22 cellular contexts compared by ENCODE assay signal in the genomic region with DNA sequence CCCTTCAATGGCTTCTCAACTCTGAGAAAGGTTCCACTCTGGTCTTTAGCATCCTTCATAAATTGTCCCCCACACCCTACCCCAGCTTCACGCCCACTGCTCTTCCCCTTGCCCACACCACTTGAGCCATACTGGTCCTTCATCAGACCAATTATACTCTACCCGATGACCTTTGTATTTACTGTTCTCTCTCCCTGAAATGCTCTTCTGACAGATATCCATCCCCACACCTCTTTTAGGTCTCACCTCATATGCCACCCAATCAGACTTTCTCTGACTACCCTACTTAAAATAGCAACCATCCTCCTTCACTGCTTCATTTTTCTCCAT.
DNase-seq lines count a peak whose midpoint lies in the region; ATAC-seq, FAIRE-seq and TF ChIP-seq lines count a peak whose summit lies in the region.
"Had no signal": no experiment of that assay in that cellular context is flagged by ENCODE, and none has a peak within 500 bp of the region (broad histone marks: within the 10 kb centered on the region; RNA-seq: fewer than 3 reads in every experiment).

No MANE protein-coding gene starts in this region.

- H3K27me3 Mint-ChIP-seq in activated CD4-positive, alpha-beta T cell treated with anti-CD3 and anti-CD28 coated beads, Interleukin-2, amount 10 ng/mL, durations not matched to agents 7 days and 5 days: no peaks in the 10 kb centered on the region
- no peaks in the 10 kb centered on the region for H3K27me3 Mint-ChIP-seq in astrocyte (ENCODE audit: low read depth, unreplicated experiment)
- H3K27me3 Mint-ChIP-seq: activated CD8-positive, alpha-beta memory T cell treated with anti-CD3 and anti-CD28 coated beads, Interleukin-2, amount 10 ng/mL, durations not matched to agents 7 days and 5 days; activated naive CD4-positive, alpha-beta T cell treated with anti-CD3 and anti-CD28 coated beads, Interleukin-2, amount 50 U/mL, for 24 hours; central memory CD8-positive, alpha-beta T cell had no signal

- H3K9me3 ChIP-seq in astrocyte (ENCODE audit: insufficient read depth, low read depth, low read length): no peaks in the 10 kb centered on the region
- H3K9me3 ChIP-seq: suprapubic skin had no signal

- no peak overlapping the region for H3K4me3 Mint-ChIP-seq in activated CD4-positive, alpha-beta T cell treated with anti-CD3 and anti-CD28 coated beads, Interleukin-2, amount 10 ng/mL, durations not matched to agents 7 days and 5 days
- H3K4me3 Mint-ChIP-seq in astrocyte (ENCODE audit: unreplicated experiment): no peak overlapping the region
- H3K4me3 Mint-ChIP-seq: activated CD8-positive, alpha-beta memory T cell treated with anti-CD3 and anti-CD28 coated beads, Interleukin-2, amount 10 ng/mL, durations not matched to agents 7 days and 5 days; activated naive CD4-positive, alpha-beta T cell treated with anti-CD3 and anti-CD28 coated beads, Interleukin-2, amount 50 U/mL, for 24 hours; central memory CD8-positive, alpha-beta T cell had no signal

- peaks cover 44% of the 10 kb centered on the region for H3K4me1 ChIP-seq in astrocyte (ENCODE audit: insufficient read depth, low read length)
- peaks cover 32% of the 10 kb centered on the region for H3K4me1 ChIP-seq in rectal smooth muscle tissue (ENCODE audit: control insufficient read depth, insufficient read depth, low read length)

- CTCF ChIA-PET in activated CD4-positive, alpha-beta T cell treated with anti-CD3 and anti-CD28 coated beads, Interleukin-2, amount 10 ng/mL, durations not matched to agents 7 days and 5 days (lab: Charles Lee): interaction anchor here (0.8 to 1.2 kb wide), 3 partner anchors 9 to 77 kb away, joined by 3 read pairs; no protein-coding TSS in a partner anchor

- H3K27ac Mint-ChIP-seq in activated CD4-positive, alpha-beta T cell treated with anti-CD3 and anti-CD28 coated beads, Interleukin-2, amount 10 ng/mL, durations not matched to agents 7 days and 5 days: peak overlapping the region; percentile 14
- H3K27ac Mint-ChIP-seq in astrocyte (ENCODE audit: unreplicated experiment): peak overlapping the region; percentile 13
- H3K27ac Mint-ChIP-seq: activated CD8-positive, alpha-beta memory T cell treated with anti-CD3 and anti-CD28 coated beads, Interleukin-2, amount 10 ng/mL, durations not matched to agents 7 days and 5 days; activated naive CD4-positive, alpha-beta T cell treated with anti-CD3 and anti-CD28 coated beads, Interleukin-2, amount 50 U/mL, for 24 hours had no signal

- H3K9ac ChIP-seq in astrocyte (ENCODE audit: low read length) (no peak overlapping the region), rectal smooth muscle tissue (ENCODE audit: low read length) (no peak overlapping the region)

- H3K9me3 Mint-ChIP-seq in activated CD4-positive, alpha-beta T cell treated with anti-CD3 and anti-CD28 coated beads, Interleukin-2, amount 10 ng/mL, durations not matched to agents 7 days and 5 days: no peaks in the 10 kb centered on the region
- no peaks in the 10 kb centered on the region for H3K9me3 Mint-ChIP-seq in astrocyte (ENCODE audit: unreplicated experiment)
- H3K9me3 Mint-ChIP-seq: activated naive CD4-positive, alpha-beta T cell treated with anti-CD3 and anti-CD28 coated beads, Interleukin-2, amount 50 U/mL, for 24 hours; central memory CD8-positive, alpha-beta T cell had no signal

- TF ChIP-seq POLR2A in GM12891 (IDR thresholded peaks at IDR 0.05; ENCODE audit: low read depth, low read length): no peak

- peak; percentile 50 for FAIRE-seq in GM12891 (lab: Jason Lieb, UNC)
- no peak for FAIRE-seq in astrocyte (lab: Jason Lieb, UNC)
- FAIRE-seq: D721Med had no signal

- no peaks in the 10 kb centered on the region for H3K27me3 ChIP-seq in astrocyte (ENCODE audit: insufficient read depth, low read length)
- H3K27me3 ChIP-seq in rectal smooth muscle tissue (ENCODE audit: control insufficient read depth, insufficient read depth, low read length): no peaks in the 10 kb centered on the region
- H3K27me3 ChIP-seq: dorsolateral prefrontal cortex, suprapubic skin had no signal

- no peak for TF ChIP-seq CTCF in astrocyte (IDR thresholded peaks at IDR 0.05; ENCODE audit: insufficient read depth, low read depth, low read length)

- POLR2A ChIA-PET in activated CD4-positive, alpha-beta T cell treated with anti-CD3 and anti-CD28 coated beads, Interleukin-2, amount 10 ng/mL, durations not matched to agents 7 days and 5 days (lab: Charles Lee): no interaction called here

- H4K20me1 ChIP-seq in astrocyte (ENCODE audit: insufficient read depth, low read length): peaks cover 88% of the 10 kb centered on the region

- no peak overlapping the region for H3K4me3 ChIP-seq in astrocyte (ENCODE audit: insufficient read depth, low read depth, low read length)
- no peak overlapping the region for H3K4me3 ChIP-seq in rectal smooth muscle tissue (ENCODE audit: low read length)
- H3K4me3 ChIP-seq: dorsolateral prefrontal cortex, suprapubic skin had no signal

- H3K4me2 ChIP-seq in astrocyte (ENCODE audit: low read length): no peak overlapping the region

- H3K36me3 ChIP-seq in astrocyte (ENCODE audit: insufficient read depth, low read length) (no peaks in the 10 kb centered on the region), rectal smooth muscle tissue (ENCODE audit: control insufficient read depth, insufficient read depth, low read length) (no peaks in the 10 kb centered on the region)
- H3K36me3 ChIP-seq: suprapubic skin had no signal

- no peak overlapping the region for H2AFZ ChIP-seq in astrocyte (ENCODE audit: low read depth, low read length)

- no peak overlapping the region for H3K27ac ChIP-seq in astrocyte (ENCODE audit: low read depth, low read length)
- H3K27ac ChIP-seq in rectal smooth muscle tissue (ENCODE audit: low read depth, low read length): peak overlapping the region; percentile 30
- H3K27ac ChIP-seq: C4-2B, dorsolateral prefrontal cortex, suprapubic skin had no signal

- no peaks in the 10 kb centered on the region for H3K36me3 Mint-ChIP-seq in activated CD4-positive, alpha-beta T cell treated with anti-CD3 and anti-CD28 coated beads, Interleukin-2, amount 10 ng/mL, durations not matched to agents 7 days and 5 days (ENCODE audit: low read depth)
- peaks cover 6% of the 10 kb centered on the region for H3K36me3 Mint-ChIP-seq in astrocyte (ENCODE audit: low read depth, unreplicated experiment)
- H3K36me3 Mint-ChIP-seq: activated naive CD4-positive, alpha-beta T cell treated with anti-CD3 and anti-CD28 coated beads, Interleukin-2, amount 50 U/mL, for 24 hours had no signal

- DNase-seq in activated CD4-positive, alpha-beta T cell treated with anti-CD3 and anti-CD28 coated beads, Interleukin-2, amount 10 ng/mL, durations not matched to agents 7 days and 5 days: no peak
- no peak for DNase-seq in activated CD4-positive, alpha-beta T cell treated with anti-CD3 and anti-CD28 coated beads for 48 hours
- DNase-seq in GM12891 (ENCODE audit: insufficient read length, low spot score) (no peak), astrocyte (ENCODE audit: low read depth) (no peak), mucosa of gallbladder (ENCODE audit: low spot score) (no peak), NCI-H2196 (lab: John Stamatoyannopoulos, UW; ENCODE audit: unreplicated experiment) (no peak)
- DNase-seq: activated CD4-positive, CD25-positive, alpha-beta regulatory T cell treated with anti-CD3 and anti-CD28 coated beads, Interleukin-2, amount 50 U/mL, for 72 hours; activated CD8-positive, alpha-beta memory T cell treated with anti-CD3 and anti-CD28 coated beads, Interleukin-2, amount 10 ng/mL, durations not matched to agents 7 days and 5 days; aorta; dorsolateral prefrontal cortex; hypothalamus; NCI-H1105; NCI-H2029; NCI-H774; Right ventricle myocardium superior had no signal

- H3K4me1 Mint-ChIP-seq in activated CD4-positive, alpha-beta T cell treated with anti-CD3 and anti-CD28 coated beads, Interleukin-2, amount 10 ng/mL, durations not matched to agents 7 days and 5 days: peaks cover 57% of the 10 kb centered on the region
- peaks cover 56% of the 10 kb centered on the region for H3K4me1 Mint-ChIP-seq in astrocyte (ENCODE audit: low read depth, unreplicated experiment)

- peaks cover 91% of the 10 kb centered on the region for H3K79me2 ChIP-seq in astrocyte (ENCODE audit: insufficient read depth, low read length)

- ATAC-seq in HG03159 (IDR thresholded peaks at IDR 0.05; ENCODE audit: unreplicated experiment): no peak
- ATAC-seq: activated CD8-positive, alpha-beta memory T cell treated with anti-CD3 and anti-CD28 coated beads, Interleukin-2, amount 10 ng/mL, durations not matched to agents 7 days and 5 days had no signal

TF ChIP-seq in GM12891, 5 proteins besides CTCF, POLR2A, EP300 and RAD21:
- no peak for TF ChIP-seq TAF1 (IDR thresholded peaks at IDR 0.05; ENCODE audit: low read depth, low read length)
- no peak for TF ChIP-seq SPI1 (IDR thresholded peaks at IDR 0.05; ENCODE audit: low read depth, low read length)
